ENCODE assay signal across 14 cellular contexts in the genomic region with DNA sequence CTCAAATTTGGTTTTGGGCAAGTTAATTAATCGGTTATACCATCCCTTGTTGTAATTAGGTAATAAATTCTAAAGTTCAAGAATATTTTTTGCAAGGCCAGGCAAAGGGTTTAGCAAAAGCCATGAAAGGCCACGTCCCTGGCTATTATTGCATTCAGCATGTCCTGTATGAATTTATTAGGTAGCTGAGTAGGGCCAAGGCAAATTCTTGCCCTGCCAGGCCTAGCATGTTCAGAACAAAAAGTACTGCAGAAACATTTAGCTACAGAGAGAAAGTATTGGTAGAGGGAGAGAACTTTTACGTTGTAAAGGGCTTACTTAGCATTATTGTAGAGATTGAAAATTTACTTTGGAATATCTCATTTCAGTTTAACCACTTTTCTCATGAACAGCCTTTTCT.
"Had no signal": no experiment of that assay in that cellular context is flagged by ENCODE, and none has a peak within 500 bp of the region (broad histone marks: within the 10 kb centered on the region; RNA-seq: fewer than 3 reads in every experiment).

No MANE protein-coding gene starts in this region.

- H3K9me3 ChIP-seq: ovary had no signal

- H3K36me3 ChIP-seq: neural progenitor cell, ovary had no signal

- H3K9me3 Mint-ChIP-seq: activated naive CD4-positive, alpha-beta T cell treated with anti-CD3 and anti-CD28 coated beads, Interleukin-2, amount 50 U/mL, for 24 hours; activated T-cell treated with anti-CD3 and anti-CD28 coated beads, Interleukin-2, amount 50 U/mL, for 24 hours; immature natural killer cell had no signal

- H3K4me3 ChIP-seq: neural progenitor cell, ovary had no signal

- H3K4me1 Mint-ChIP-seq: activated CD8-positive, alpha-beta memory T cell treated with anti-CD3 and anti-CD28 coated beads, Interleukin-2, amount 10 ng/mL, durations not matched to agents 7 days and 5 days; immature natural killer cell had no signal

- H2AFZ ChIP-seq: neural progenitor cell had no signal

- H3K9ac ChIP-seq: neural progenitor cell had no signal

- H3K27me3 ChIP-seq: neural progenitor cell, ovary had no signal

- DNase-seq: activated CD4-positive, alpha-beta T cell treated with anti-CD3 and anti-CD28 coated beads, Interleukin-2, amount 50 U/mL, for 48 hours; activated CD4-positive, CD25-positive, alpha-beta regulatory T cell treated with anti-CD3 and anti-CD28 coated beads, Interleukin-2, amount 50 U/mL, for 72 hours; activated CD8-positive, alpha-beta memory T cell treated with anti-CD3 and anti-CD28 coated beads, Interleukin-2, amount 10 ng/mL, durations not matched to agents 7 days and 5 days; activated effector memory CD4-positive, alpha-beta T cell treated with Interleukin-2 at 50 U/mL for 16 hours; activated T-cell treated with anti-CD3 and anti-CD28 coated beads, Interleukin-2, amount 50 U/mL, for 24 hours; amygdala; immature natural killer cell; mesenchymal stem cell; small intestine; T-helper 9 cell; trophoblast cell had no signal

- H3K27me3 Mint-ChIP-seq: activated CD8-positive, alpha-beta memory T cell treated with anti-CD3 and anti-CD28 coated beads, Interleukin-2, amount 10 ng/mL, durations not matched to agents 7 days and 5 days; activated naive CD4-positive, alpha-beta T cell treated with anti-CD3 and anti-CD28 coated beads, Interleukin-2, amount 50 U/mL, for 24 hours; activated T-cell treated with anti-CD3 and anti-CD28 coated beads, Interleukin-2, amount 50 U/mL, for 24 hours had no signal

- H3K27ac Mint-ChIP-seq: activated CD8-positive, alpha-beta memory T cell treated with anti-CD3 and anti-CD28 coated beads, Interleukin-2, amount 10 ng/mL, durations not matched to agents 7 days and 5 days; activated naive CD4-positive, alpha-beta T cell treated with anti-CD3 and anti-CD28 coated beads, Interleukin-2, amount 50 U/mL, for 24 hours; activated T-cell treated with anti-CD3 and anti-CD28 coated beads, Interleukin-2, amount 50 U/mL, for 24 hours; immature natural killer cell; neural progenitor cell had no signal

- H3K27ac ChIP-seq: neural progenitor cell, ovary had no signal

- H3K4me2 ChIP-seq: neural progenitor cell had no signal

- H3K4me3 Mint-ChIP-seq: activated CD8-positive, alpha-beta memory T cell treated with anti-CD3 and anti-CD28 coated beads, Interleukin-2, amount 10 ng/mL, durations not matched to agents 7 days and 5 days; activated naive CD4-positive, alpha-beta T cell treated with anti-CD3 and anti-CD28 coated beads, Interleukin-2, amount 50 U/mL, for 24 hours; activated T-cell treated with anti-CD3 and anti-CD28 coated beads, Interleukin-2, amount 50 U/mL, for 24 hours; immature natural killer cell; neural progenitor cell had no signal
